ENCODE assay signal across 1 cellular context in the genomic region with DNA sequence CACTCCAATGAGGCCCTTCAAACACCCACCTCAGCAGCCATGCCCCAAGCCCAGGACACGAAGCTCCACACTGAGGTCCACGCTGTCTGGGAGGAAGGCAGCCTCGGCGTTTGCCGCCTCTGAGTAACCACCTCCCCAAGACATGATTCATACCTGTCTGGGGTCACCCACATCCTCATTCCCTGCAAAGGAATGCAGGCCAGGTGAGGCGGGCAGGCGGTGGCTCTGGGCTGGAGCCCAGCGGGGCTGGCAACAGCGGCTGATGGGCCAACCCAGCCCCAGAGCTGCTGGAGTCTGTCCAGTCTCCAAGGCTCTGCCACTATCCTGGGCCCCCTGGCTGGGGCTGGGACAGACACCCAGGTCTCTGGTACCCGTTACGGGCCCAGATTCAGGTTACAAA.
TF ChIP-seq lines count a peak whose summit lies in the region.

No MANE protein-coding gene starts in this region.

TF ChIP-seq in WTC11, 78 proteins besides CTCF, POLR2A, EP300 and RAD21 (continued from another document):
- TF ChIP-seq GRHL2 (CRISPR knock-in tag; IDR thresholded peaks at IDR 0.05; ENCODE audit: insufficient replicate concordance, severe bottlenecking), result no peak
- no peak for TF ChIP-seq ARID4B (CRISPR knock-in tag; IDR thresholded peaks at IDR 0.05; ENCODE audit: borderline replicate concordance)
- no peak for TF ChIP-seq ZNF219 (CRISPR knock-in tag; IDR thresholded peaks at IDR 0.05; ENCODE audit: borderline replicate concordance)
- TF ChIP-seq NR3C1 (CRISPR knock-in tag; conservative IDR thresholded peaks at IDR 0.05; ENCODE audit: low read depth), result no peak
- TF ChIP-seq ATF1 (CRISPR knock-in tag; IDR thresholded peaks at IDR 0.05), result no peak
- TF ChIP-seq TP53 (CRISPR knock-in tag; IDR thresholded peaks at IDR 0.05), result no peak
- TF ChIP-seq FOXP1 (CRISPR knock-in tag; IDR thresholded peaks at IDR 0.05; ENCODE audit: borderline replicate concordance), result no peak
- TF ChIP-seq, protein P1, sequence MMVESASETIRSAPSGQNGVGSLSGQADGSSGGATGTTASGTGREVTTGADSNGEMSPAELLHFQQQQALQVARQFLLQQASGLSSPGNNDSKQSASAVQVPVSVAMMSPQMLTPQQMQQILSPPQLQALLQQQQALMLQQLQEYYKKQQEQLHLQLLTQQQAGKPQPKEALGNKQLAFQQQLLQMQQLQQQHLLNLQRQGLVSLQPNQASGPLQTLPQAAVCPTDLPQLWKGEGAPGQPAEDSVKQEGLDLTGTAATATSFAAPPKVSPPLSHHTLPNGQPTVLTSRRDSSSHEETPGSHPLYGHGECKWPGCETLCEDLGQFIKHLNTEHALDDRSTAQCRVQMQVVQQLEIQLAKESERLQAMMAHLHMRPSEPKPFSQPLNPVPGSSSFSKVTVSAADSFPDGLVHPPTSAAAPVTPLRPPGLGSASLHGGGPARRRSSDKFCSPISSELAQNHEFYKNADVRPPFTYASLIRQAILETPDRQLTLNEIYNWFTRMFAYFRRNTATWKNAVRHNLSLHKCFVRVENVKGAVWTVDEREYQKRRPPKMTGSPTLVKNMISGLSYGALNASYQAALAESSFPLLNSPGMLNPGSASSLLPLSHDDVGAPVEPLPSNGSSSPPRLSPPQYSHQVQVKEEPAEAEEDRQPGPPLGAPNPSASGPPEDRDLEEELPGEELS (CRISPR knock-in tag; IDR thresholded peaks at IDR 0.05), result no peak
- TF ChIP-seq, protein P2, sequence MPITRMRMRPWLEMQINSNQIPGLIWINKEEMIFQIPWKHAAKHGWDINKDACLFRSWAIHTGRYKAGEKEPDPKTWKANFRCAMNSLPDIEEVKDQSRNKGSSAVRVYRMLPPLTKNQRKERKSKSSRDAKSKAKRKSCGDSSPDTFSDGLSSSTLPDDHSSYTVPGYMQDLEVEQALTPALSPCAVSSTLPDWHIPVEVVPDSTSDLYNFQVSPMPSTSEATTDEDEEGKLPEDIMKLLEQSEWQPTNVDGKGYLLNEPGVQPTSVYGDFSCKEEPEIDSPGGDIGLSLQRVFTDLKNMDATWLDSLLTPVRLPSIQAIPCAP (CRISPR knock-in tag; IDR thresholded peaks at IDR 0.05), result no peak
- TF ChIP-seq ESRRA (CRISPR knock-in tag; IDR thresholded peaks at IDR 0.05; ENCODE audit: borderline replicate concordance), result no peak
